Comparison of ENCODE assay signal across 8 cellular contexts in genomic region chr1:8423134-8423701, GRCh38.
A peak's percentile ranks its signal among the peaks of the same experiment; 100 is the strongest.
DNase-seq lines count a peak whose midpoint lies in the region; ATAC-seq and TF ChIP-seq lines count a peak whose summit lies in the region.

No MANE protein-coding gene starts in this region.

- TF ChIP-seq CTCF in AG04450 (IDR thresholded peaks at IDR 0.05; ENCODE audit: low read depth, low read length) (no peak), tibial nerve (IDR thresholded peaks at IDR 0.05) (no peak)

- H3K27me3 ChIP-seq in AG04450 (ENCODE audit: control insufficient read depth, insufficient read depth, low read length), result no peaks in the 10 kb centered on the region
- no peaks in the 10 kb centered on the region for H3K27me3 ChIP-seq in effector memory CD4-positive, alpha-beta T cell (replicated peaks; ENCODE audit: control insufficient read depth, insufficient read depth, low read length, poor library complexity, severe bottlenecking)
- H3K27me3 ChIP-seq in mucosa of stomach (ENCODE audit: control insufficient read depth, insufficient read depth, low read length), result no peaks in the 10 kb centered on the region
- no peaks in the 10 kb centered on the region for H3K27me3 ChIP-seq in tibial nerve

- TF ChIP-seq POLR2A in tibial nerve (IDR thresholded peaks at IDR 0.05), result peak in 1 of 2 donors; percentile 17

- H3K9me3 ChIP-seq in AG04450 (ENCODE audit: control insufficient read depth, insufficient read depth, low read length), result no peaks in the 10 kb centered on the region; the same call in 1 of the 2 replicates
- no peaks in the 10 kb centered on the region for H3K9me3 ChIP-seq in effector memory CD4-positive, alpha-beta T cell (ENCODE audit: control insufficient read depth, low read length)
- no peaks in the 10 kb centered on the region for H3K9me3 ChIP-seq in mucosa of stomach (ENCODE audit: control insufficient read depth, low read length)
- no peaks in the 10 kb centered on the region for H3K9me3 ChIP-seq in tibial nerve

- no peak for TF ChIP-seq EP300 in tibial nerve (IDR thresholded peaks at IDR 0.05)

- peak overlapping the region; percentile 94 for H3K9ac ChIP-seq in mucosa of stomach (ENCODE audit: low read length)

- 0 to 1% methylated on average over 25 to 29 of the region's 38 CpGs for WGBS in tibial nerve, 2 donors

- peak; percentile 7 to 11 for ATAC-seq in activated CD4-positive, CD25-positive, alpha-beta regulatory T cell treated with anti-CD3 and anti-CD28 coated beads, Interleukin-2, amount 50 U/mL, for 24 hours

- DNase-seq in AG04450 (ENCODE audit: low read depth, low spot score) (no peak), HEK293T (ENCODE audit: extremely low spot score) (peak; percentile 29), tibial nerve (ENCODE audit: low spot score in 2 of 2) (peak in 1 of 2 donors; percentile 38), NCI-H146 (lab: John Stamatoyannopoulos, UW) (no peak), KG1 (lab: John Stamatoyannopoulos, UW) (no peak)
- peak; percentile 6 to 28 (median 18) for DNase-seq in effector memory CD4-positive, alpha-beta T cell

- H3K36me3 ChIP-seq in effector memory CD4-positive, alpha-beta T cell (ENCODE audit: control insufficient read depth, insufficient read depth, low read length), result peaks cover 7% of the 10 kb centered on the region
- H3K36me3 ChIP-seq in mucosa of stomach (ENCODE audit: control insufficient read depth, insufficient read depth, low read length), result peaks cover 3% of the 10 kb centered on the region
- peaks cover 0 to 8% (median 0%) of the 10 kb centered on the region in 3 donors for H3K36me3 ChIP-seq in tibial nerve

- H3K27ac ChIP-seq in AG04450 (ENCODE audit: low read depth, low read length), result peak overlapping the region; percentile 80
- H3K27ac ChIP-seq in effector memory CD4-positive, alpha-beta T cell (ENCODE audit: insufficient read depth, low read length, poor library complexity, severe bottlenecking), result peak overlapping the region; percentile 87
- H3K27ac ChIP-seq in tibial nerve, result peak overlapping the region; percentile 91 to 99 (median 96)

- CTCF ChIA-PET in AG04450 (lab: Charles Lee) (interaction anchor here (0.6 to 1.0 kb wide), 2 partner anchors 14 to 176 kb away, joined by 4 to 5 read pairs; no protein-coding TSS in a partner anchor), HEK293T (lab: Yijun Ruan, JAX) (interaction anchor here (0.8 to 2.7 kb wide), 3 partner anchors 14 to 718 kb away, joined by 3 to 8 read pairs (median 3); no protein-coding TSS in a partner anchor)

- POLR2A ChIA-PET in AG04450 (lab: Yijun Ruan, JAX), result interaction anchor here (1.0 to 1.1 kb wide), 2 partner anchors 11 to 26 kb away, joined by 3 to 4 read pairs; no protein-coding TSS in a partner anchor
- POLR2A ChIA-PET in HEK293T (lab: Yijun Ruan, JAX), result interaction anchor here (1.0 kb wide), 1 partner anchor 11 kb away, joined by 4 read pairs; no protein-coding TSS in a partner anchor

- peaks cover 60% of the 10 kb centered on the region for H3K4me1 ChIP-seq in effector memory CD4-positive, alpha-beta T cell (ENCODE audit: control insufficient read depth, insufficient read depth, low read length, poor library complexity, severe bottlenecking)
- H3K4me1 ChIP-seq in mucosa of stomach (ENCODE audit: control insufficient read depth, insufficient read depth, low read length) (peaks cover 56% of the 10 kb centered on the region), tibial nerve (peaks cover 0 to 73% (median 61%) of the 10 kb centered on the region in 4 donors)

- H3K4me3 ChIP-seq in AG04450 (ENCODE audit: low read depth, low read length), result peak overlapping the region; percentile 77
- H3K4me3 ChIP-seq in effector memory CD4-positive, alpha-beta T cell (ENCODE audit: insufficient read depth, low read depth, low read length, poor library complexity, severe bottlenecking), result peak overlapping the region; percentile 94
- H3K4me3 ChIP-seq in mucosa of stomach (ENCODE audit: low read length), result peak overlapping the region; percentile 64
- H3K4me3 ChIP-seq in tibial nerve, result peak overlapping the region; percentile 79 to 95 (median 86)

TF ChIP-seq in HEK293T, 16 proteins besides CTCF, POLR2A, EP300 and RAD21:
- TF ChIP-seq ELF4 (IDR thresholded peaks at IDR 0.05), result no peak
- no peak for TF ChIP-seq HDGF (IDR thresholded peaks at IDR 0.05; ENCODE audit: borderline replicate concordance)
- no peak for TF ChIP-seq SP1 (IDR thresholded peaks at IDR 0.05)
- no peak for TF ChIP-seq TARDBP (IDR thresholded peaks at IDR 0.05)
- TF ChIP-seq ARNT (IDR thresholded peaks at IDR 0.05), result no peak
- no peak for TF ChIP-seq L3MBTL2 (conservative IDR thresholded peaks at IDR 0.05)
- no peak for TF ChIP-seq NFRKB (IDR thresholded peaks at IDR 0.05)
- TF ChIP-seq SUZ12 (IDR thresholded peaks at IDR 0.05), result no peak
- no peak for TF ChIP-seq CTBP1 (IDR thresholded peaks at IDR 0.05; ENCODE audit: borderline replicate concordance)
- TF ChIP-seq FOXM1 (IDR thresholded peaks at IDR 0.05; ENCODE audit: borderline replicate concordance), result no peak
- TF ChIP-seq, protein P1, sequence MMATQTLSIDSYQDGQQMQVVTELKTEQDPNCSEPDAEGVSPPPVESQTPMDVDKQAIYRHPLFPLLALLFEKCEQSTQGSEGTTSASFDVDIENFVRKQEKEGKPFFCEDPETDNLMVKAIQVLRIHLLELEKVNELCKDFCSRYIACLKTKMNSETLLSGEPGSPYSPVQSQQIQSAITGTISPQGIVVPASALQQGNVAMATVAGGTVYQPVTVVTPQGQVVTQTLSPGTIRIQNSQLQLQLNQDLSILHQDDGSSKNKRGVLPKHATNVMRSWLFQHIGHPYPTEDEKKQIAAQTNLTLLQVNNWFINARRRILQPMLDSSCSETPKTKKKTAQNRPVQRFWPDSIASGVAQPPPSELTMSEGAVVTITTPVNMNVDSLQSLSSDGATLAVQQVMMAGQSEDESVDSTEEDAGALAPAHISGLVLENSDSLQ (IDR thresholded peaks at IDR 0.05), result no peak
- TF ChIP-seq BHLHE40 (IDR thresholded peaks at IDR 0.05; ENCODE audit: borderline replicate concordance), result no peak
- no peak for TF ChIP-seq ZNF384 (IDR thresholded peaks at IDR 0.05)

Comparison
In these comparisons a context has a peak if more than half of its experiments do, and no peak if none do; other contexts are left out.
1. DNase-seq: peak in HEK293T (single experiment) and effector memory CD4-positive, alpha-beta T cell (3 of 3); none in AG04450 (single experiment), NCI-H146 (single experiment) and KG1 (single experiment).
2. Peak in every context shown above with its lines, with median percentiles within 50 percentile points of each other: H3K27ac ChIP-seq and H3K4me3 ChIP-seq.